Comparison of ENCODE assay signal across 23 cellular contexts in genomic region chr2:134344954-134345697, GRCh38.
A peak's percentile ranks its signal among the peaks of the same experiment; 100 is the strongest.
DNase-seq lines count a peak whose midpoint lies in the region; ATAC-seq, FAIRE-seq and TF ChIP-seq lines count a peak whose summit lies in the region.
"Had no signal": no experiment of that assay in that cellular context is flagged by ENCODE, and none has a peak within 500 bp of the region (broad histone marks: within the 10 kb centered on the region; RNA-seq: fewer than 3 reads in every experiment).

No MANE protein-coding gene starts in this region.

- peak in 1 of 2 experiments; percentile 81; a peak in 2 of 4 replicates for TF ChIP-seq EP300 in SK-N-SH (IDR thresholded peaks at IDR 0.05; ENCODE audit: borderline replicate concordance in 1 of 2, low read depth in 1 of 2, low read length in 1 of 2)

- DNase-seq in SK-N-SH (no peak), D721Med (ENCODE audit: insufficient read length, low spot score) (no peak), activated B cell treated with CpG ODN at 0.5 μM for 24 hours (no peak), NK-92 (lab: John Stamatoyannopoulos, UW; ENCODE audit: unreplicated experiment) (no peak), osteocyte (ENCODE audit: extremely low spot score, unreplicated experiment) (no peak)
- no peak for DNase-seq in stimulated activated effector memory CD8-positive, alpha-beta T cell treated with anti-CD3 and anti-CD28 coated beads, Interleukin-12 subunit alpha, Interleukin-12 subunit beta, amount 100 ng/mL, for 72 hours (ENCODE audit: low spot score in 2 of 2)
- DNase-seq: CD4-positive, CD25-positive, alpha-beta regulatory T cell; CD8-positive, alpha-beta T cell; DMS53; DMS79 treated with DMSO at 0.1 percent for 48 hours; GF-D8; GM23248; H7; HCEC 1CT had no signal

- peaks cover 9 to 21% of the 10 kb centered on the region in 2 experiments; a peak in 2 of 4 replicates for H3K4me1 ChIP-seq in SK-N-SH (ENCODE audit: control insufficient read depth in 1 of 2, insufficient read depth in 2 of 2, low read depth in 1 of 2, low read length in 1 of 2)

- no peaks in the 10 kb centered on the region for H3K9me2 ChIP-seq in SK-N-SH

- H3K27me3 Mint-ChIP-seq in activated B cell treated with CpG ODN at 0.5 μM for 24 hours (no peaks in the 10 kb centered on the region), osteocyte (ENCODE audit: unreplicated experiment) (no peaks in the 10 kb centered on the region)
- H3K27me3 Mint-ChIP-seq: B cell; CD4-positive, CD25-positive, alpha-beta regulatory T cell had no signal

- CTCF ChIA-PET in SK-N-SH (lab: Yijun Ruan, JAX) = interaction anchor here (1.2 to 1.8 kb wide), 3 partner anchors 11 to 106 kb away, joined by 3 to 6 read pairs (median 4); no protein-coding TSS in a partner anchor
- CTCF ChIA-PET in activated B cell treated with CpG ODN at 0.5 μM for 24 hours (lab: Charles Lee) = no interaction called here

- WGBS in SK-N-SH (ENCODE audit: low lambda C conversion rate) = 88% methylated on average over 9 of the region's 9 CpGs

- peak overlapping the region in 1 of 2 experiments; percentile 92; a peak in 2 of 4 replicates for H3K27ac ChIP-seq in SK-N-SH (ENCODE audit: low read depth in 2 of 2, low read length in 1 of 2)
- H3K27ac ChIP-seq: 22Rv1, BLaER1, C4-2B, GM23248 had no signal

- peaks cover 2 to 12% of the 10 kb centered on the region in 2 experiments for H3K36me3 ChIP-seq in SK-N-SH (replicated peaks in 1 of 2; ENCODE audit: control insufficient read depth in 1 of 2, insufficient read depth in 2 of 2, low read length in 1 of 2)

- H3K4me3 ChIP-seq in SK-N-SH (ENCODE audit: low read depth in 2 of 2, low read length in 1 of 2) = no peak overlapping the region
- H3K4me3 ChIP-seq: BLaER1, GM23248 had no signal

- no peak for TF ChIP-seq CTCF in SK-N-SH (IDR thresholded peaks at IDR 0.05)
- no peak for TF ChIP-seq CTCF in D721Med (IDR thresholded peaks at IDR 0.05; ENCODE audit: insufficient read depth, missing control alignments)
- TF ChIP-seq CTCF in activated B cell treated with CpG ODN at 0.5 μM for 24 hours (IDR thresholded peaks at IDR 0.05) = no peak
- TF ChIP-seq CTCF in osteocyte (IDR thresholded peaks at IDR 0.05) = no peak

- H3K27ac Mint-ChIP-seq in activated B cell treated with CpG ODN at 0.5 μM for 24 hours = peak overlapping the region; percentile 42
- H3K27ac Mint-ChIP-seq in stimulated activated effector memory CD8-positive, alpha-beta T cell treated with anti-CD3 and anti-CD28 coated beads, Interleukin-12 subunit alpha, Interleukin-12 subunit beta, amount 100 ng/mL, for 72 hours = no peak overlapping the region
- no peak overlapping the region for H3K27ac Mint-ChIP-seq in osteocyte (ENCODE audit: unreplicated experiment)
- H3K27ac Mint-ChIP-seq: B cell; CD4-positive, CD25-positive, alpha-beta regulatory T cell; CD8-positive, alpha-beta T cell had no signal

- H3K79me2 ChIP-seq in SK-N-SH (ENCODE audit: insufficient read depth) = no peaks in the 10 kb centered on the region

- no peaks in the 10 kb centered on the region for H4K20me1 ChIP-seq in SK-N-SH (ENCODE audit: insufficient read depth)
- H4K20me1 ChIP-seq: BLaER1 had no signal

- H3K9ac ChIP-seq in SK-N-SH = no peak overlapping the region
- H3K9ac ChIP-seq: BLaER1, GM23248 had no signal

- no peak; the same call in 1 of the 2 replicates for TF ChIP-seq RAD21 in SK-N-SH (IDR thresholded peaks at IDR 0.05; ENCODE audit: low read length)

- H3F3A ChIP-seq in SK-N-SH (replicated peaks; ENCODE audit: insufficient read depth) = no peaks in the 10 kb centered on the region

- ATAC-seq in SK-N-SH treated with all-trans-retinoic acid at 6 μM for 48 hours (no peak), activated B cell treated with CpG ODN at 0.5 μM for 24 hours (ENCODE audit: low read depth) (no peak)
- ATAC-seq in stimulated activated effector memory CD8-positive, alpha-beta T cell treated with anti-CD3 and anti-CD28 coated beads, Interleukin-12 subunit alpha, Interleukin-12 subunit beta, amount 100 ng/mL, for 72 hours = peak; percentile 57
- ATAC-seq: CD8-positive, alpha-beta T cell had no signal

- H3K4me3 Mint-ChIP-seq in activated B cell treated with CpG ODN at 0.5 μM for 24 hours (no peak overlapping the region), osteocyte (ENCODE audit: unreplicated experiment) (no peak overlapping the region)
- no peak overlapping the region for H3K4me3 Mint-ChIP-seq in stimulated activated effector memory CD8-positive, alpha-beta T cell treated with anti-CD3 and anti-CD28 coated beads, Interleukin-12 subunit alpha, Interleukin-12 subunit beta, amount 100 ng/mL, for 72 hours
- H3K4me3 Mint-ChIP-seq: B cell; CD4-positive, CD25-positive, alpha-beta regulatory T cell; CD8-positive, alpha-beta T cell had no signal

- peaks cover 34% of the 10 kb centered on the region for H3K4me1 Mint-ChIP-seq in activated B cell treated with CpG ODN at 0.5 μM for 24 hours
- no peaks in the 10 kb centered on the region for H3K4me1 Mint-ChIP-seq in stimulated activated effector memory CD8-positive, alpha-beta T cell treated with anti-CD3 and anti-CD28 coated beads, Interleukin-12 subunit alpha, Interleukin-12 subunit beta, amount 100 ng/mL, for 72 hours
- H3K4me1 Mint-ChIP-seq in osteocyte (ENCODE audit: unreplicated experiment) = peaks cover 21% of the 10 kb centered on the region

- H3K27me3 ChIP-seq in SK-N-SH (ENCODE audit: insufficient read depth) = no peaks in the 10 kb centered on the region
- H3K27me3 ChIP-seq: BLaER1 had no signal

- peaks cover 80% of the 10 kb centered on the region for H3K36me3 Mint-ChIP-seq in activated B cell treated with CpG ODN at 0.5 μM for 24 hours (ENCODE audit: low read depth)
- H3K36me3 Mint-ChIP-seq in stimulated activated effector memory CD8-positive, alpha-beta T cell treated with anti-CD3 and anti-CD28 coated beads, Interleukin-12 subunit alpha, Interleukin-12 subunit beta, amount 100 ng/mL, for 72 hours = peaks cover 34% of the 10 kb centered on the region
- H3K36me3 Mint-ChIP-seq in osteocyte (ENCODE audit: unreplicated experiment) = peaks cover 5% of the 10 kb centered on the region

- POLR2A ChIA-PET in SK-N-SH (lab: Yijun Ruan, JAX) = no interaction called here
- POLR2A ChIA-PET in activated B cell treated with CpG ODN at 0.5 μM for 24 hours (lab: Charles Lee) = no interaction called here

- no peaks in the 10 kb centered on the region for H3K9me3 Mint-ChIP-seq in activated B cell treated with CpG ODN at 0.5 μM for 24 hours
- no peaks in the 10 kb centered on the region for H3K9me3 Mint-ChIP-seq in stimulated activated effector memory CD8-positive, alpha-beta T cell treated with anti-CD3 and anti-CD28 coated beads, Interleukin-12 subunit alpha, Interleukin-12 subunit beta, amount 100 ng/mL, for 72 hours
- no peaks in the 10 kb centered on the region for H3K9me3 Mint-ChIP-seq in osteocyte (ENCODE audit: unreplicated experiment)
- H3K9me3 Mint-ChIP-seq: CD8-positive, alpha-beta T cell had no signal

- H3K9me3 ChIP-seq in SK-N-SH = no peaks in the 10 kb centered on the region

- intact Hi-C loops in activated B cell treated with CpG ODN at 0.5 μM for 24 hours (cut with micrococcal nuclease) = loop anchor here (10.0 kb wide), 1 partner anchor 50 kb away; no protein-coding TSS in a partner anchor

- H3K4me2 ChIP-seq in SK-N-SH = no peak overlapping the region
- H3K4me2 ChIP-seq: BLaER1 had no signal

- peak; percentile 78 for FAIRE-seq in D721Med (lab: Jason Lieb, UNC)
- FAIRE-seq: A204.1, GM12891, GM19239, H1 had no signal

- no peak overlapping the region for H2AFZ ChIP-seq in SK-N-SH (ENCODE audit: low read depth)
- H2AFZ ChIP-seq: GM23248 had no signal

TF ChIP-seq in SK-N-SH, 30 proteins besides CTCF, POLR2A, EP300 and RAD21 (continues in another document):
- no peak for TF ChIP-seq USF2 (IDR thresholded peaks at IDR 0.05; ENCODE audit: borderline replicate concordance, low read depth, low read length)
- no peak for TF ChIP-seq IRF3 (IDR thresholded peaks at IDR 0.05; ENCODE audit: low read depth, low read length)
- no peak for TF ChIP-seq NFIC (IDR thresholded peaks at IDR 0.05; ENCODE audit: borderline replicate concordance)
- TF ChIP-seq GABPA (IDR thresholded peaks at IDR 0.05; ENCODE audit: low read depth) = no peak

TF ChIP-seq in SK-N-SH treated with all-trans-retinoic acid at 6 μM for 48 hours, 23 proteins besides CTCF, POLR2A, EP300 and RAD21 (continues in another document):
- no peak for TF ChIP-seq OSR1 (CRISPR knock-in tag; IDR thresholded peaks at IDR 0.05)
- TF ChIP-seq PPARA (CRISPR knock-in tag; IDR thresholded peaks at IDR 0.05; ENCODE audit: borderline replicate concordance) = no peak
- no peak for TF ChIP-seq CREB5 (CRISPR knock-in tag; IDR thresholded peaks at IDR 0.05; ENCODE audit: low read depth)
- no peak for TF ChIP-seq ZFP30 (CRISPR knock-in tag; IDR thresholded peaks at IDR 0.05)
- TF ChIP-seq CSRNP3 (CRISPR knock-in tag; IDR thresholded peaks at IDR 0.05) = no peak
- no peak for TF ChIP-seq ZNF565 (CRISPR knock-in tag; conservative IDR thresholded peaks at IDR 0.05; ENCODE audit: low read depth)
